In the genomic region with DNA sequence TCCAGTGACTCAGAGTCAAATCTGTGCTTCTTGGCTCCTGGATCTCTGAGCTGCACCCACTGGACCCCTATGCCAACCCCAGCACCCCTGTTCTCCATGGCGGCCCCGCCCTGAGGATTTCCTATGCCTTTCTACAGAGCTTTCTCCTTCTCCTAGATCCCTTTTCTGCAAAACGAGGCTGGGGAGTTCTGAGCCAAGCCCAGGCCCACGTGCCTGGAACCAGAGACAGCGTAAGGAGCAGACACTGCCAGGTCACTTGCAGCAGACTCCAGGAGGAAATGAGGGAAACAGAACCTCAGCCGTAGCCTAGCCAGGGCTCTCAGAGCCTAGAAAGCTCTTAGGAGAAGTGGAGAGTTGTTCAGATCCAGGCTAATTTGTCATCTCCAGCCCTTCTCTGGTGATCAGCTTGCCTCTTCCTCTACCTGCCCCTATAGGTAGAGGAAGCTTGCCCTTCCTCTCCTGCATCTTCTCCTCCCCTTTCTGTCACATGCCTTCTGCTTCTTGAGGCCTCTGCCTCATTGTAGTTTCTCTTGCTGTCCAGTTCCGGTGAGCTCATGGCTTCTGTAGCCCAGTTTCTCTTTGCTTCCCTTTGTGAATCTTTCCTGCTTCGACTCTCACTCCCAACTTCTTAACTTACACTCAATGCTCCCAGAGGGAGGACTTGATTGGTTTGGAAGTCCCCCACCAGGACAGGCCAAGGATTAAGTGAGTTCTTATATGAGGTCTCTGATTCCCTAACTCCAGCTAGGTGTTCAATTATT, we compare ENCODE assay signal across 17 cellular contexts.
A peak's percentile ranks its signal among the peaks of the same experiment; 100 is the strongest.
DNase-seq lines count a peak whose midpoint lies in the region; ATAC-seq and TF ChIP-seq lines count a peak whose summit lies in the region.
"Had no signal": no experiment of that assay in that cellular context is flagged by ENCODE, and none has a peak within 500 bp of the region (broad histone marks: within the 10 kb centered on the region; RNA-seq: fewer than 3 reads in every experiment).

No MANE protein-coding gene starts in this region.

- H3K27ac ChIP-seq in neural progenitor cell (no peak overlapping the region), transverse colon (peak overlapping the region in 3 of 4 donors; percentile 16 to 59 (median 39))
- H3K27ac ChIP-seq: adrenal gland had no signal

- intact Hi-C loops in Right ventricle myocardium superior (cut with DNase I) (no loop called here), transverse colon (cut with DNase I; ENCODE audit: low total_unique reads) (no loop called here)

- no peak overlapping the region for H3K4me3 ChIP-seq in neural progenitor cell
- no peak overlapping the region for H3K4me3 ChIP-seq in transverse colon
- H3K4me3 ChIP-seq: adrenal gland, GM12878 had no signal

- peak overlapping the region; percentile 23 for H3K4me2 ChIP-seq in neural progenitor cell

- H3K9me3 ChIP-seq in neural progenitor cell (ENCODE audit: low read depth) (no peaks in the 10 kb centered on the region), transverse colon (no peaks in the 10 kb centered on the region)
- H3K9me3 ChIP-seq: adrenal gland had no signal

- H3K79me2 ChIP-seq in neural progenitor cell (ENCODE audit: low read depth), result no peaks in the 10 kb centered on the region

- WGBS in transverse colon (ENCODE audit: low coverage in 1 of 2), 2 donors, result 68% methylated on average over 8 of the region's 8 CpGs; no CpG with 5 or more reads in 1 of the 2 donors

- CTCF ChIA-PET in activated CD8-positive, alpha-beta memory T cell treated with anti-CD3 and anti-CD28 coated beads, Interleukin-2, amount 10 ng/mL, durations not matched to agents 7 days and 5 days (lab: Charles Lee), result interaction anchor here (1.7 kb wide), 1 partner anchor 35 kb away, joined by 4 read pairs; no protein-coding TSS in a partner anchor

- H4K20me1 ChIP-seq in neural progenitor cell (ENCODE audit: low read depth), result no peaks in the 10 kb centered on the region

- peaks cover 8% of the 10 kb centered on the region for H3F3A ChIP-seq in neural progenitor cell (ENCODE audit: low read depth)

- no peak for TF ChIP-seq POLR2A in transverse colon (IDR thresholded peaks at IDR 0.05)

- H3K9me3 Mint-ChIP-seq in activated CD8-positive, alpha-beta memory T cell treated with anti-CD3 and anti-CD28 coated beads, Interleukin-2, amount 10 ng/mL, durations not matched to agents 7 days and 5 days (ENCODE audit: low read depth), result no peaks in the 10 kb centered on the region
- no peaks in the 10 kb centered on the region for H3K9me3 Mint-ChIP-seq in neural progenitor cell
- H3K9me3 Mint-ChIP-seq: immature natural killer cell; stimulated activated effector memory CD8-positive, alpha-beta T cell treated with anti-CD3 and anti-CD28 coated beads, Interleukin-12 subunit alpha, Interleukin-12 subunit beta, amount 100 ng/mL, for 72 hours had no signal

- TF ChIP-seq CTCF in neural progenitor cell (IDR thresholded peaks at IDR 0.05) (no peak), transverse colon (IDR thresholded peaks at IDR 0.05) (no peak)

- no peak overlapping the region for H3K9ac ChIP-seq in neural progenitor cell

- peaks cover 12% of the 10 kb centered on the region for H3K4me1 Mint-ChIP-seq in activated CD8-positive, alpha-beta memory T cell treated with anti-CD3 and anti-CD28 coated beads, Interleukin-2, amount 10 ng/mL, durations not matched to agents 7 days and 5 days
- peaks cover 32% of the 10 kb centered on the region for H3K4me1 Mint-ChIP-seq in neural progenitor cell
- H3K4me1 Mint-ChIP-seq: CD4-positive, alpha-beta memory T cell; immature natural killer cell had no signal

- in situ Hi-C loops in transverse colon (cut with MboI; ENCODE audit: low pct_ligation_motif_present in 1 of 4, low pct_unique_long_range_greater_than_20kb in 1 of 4, low sequenced_read_pairs in 3 of 4), result no loop called here
- in situ Hi-C loops in ACHN (cut with HindIII; ENCODE audit: low pct_ligation_motif_present, low pct_unique_long_range_greater_than_20kb, low sequenced_read_pairs), result no loop called here

- H3K36me3 Mint-ChIP-seq in activated CD8-positive, alpha-beta memory T cell treated with anti-CD3 and anti-CD28 coated beads, Interleukin-2, amount 10 ng/mL, durations not matched to agents 7 days and 5 days, result no peaks in the 10 kb centered on the region
- no peaks in the 10 kb centered on the region for H3K36me3 Mint-ChIP-seq in neural progenitor cell
- H3K36me3 Mint-ChIP-seq: CD4-positive, alpha-beta memory T cell; stimulated activated effector memory CD8-positive, alpha-beta T cell treated with anti-CD3 and anti-CD28 coated beads, Interleukin-12 subunit alpha, Interleukin-12 subunit beta, amount 100 ng/mL, for 72 hours had no signal

- peak overlapping the region; percentile 87 for H2AFZ ChIP-seq in neural progenitor cell (replicated peaks)

- no peak overlapping the region for H3K27ac Mint-ChIP-seq in activated CD8-positive, alpha-beta memory T cell treated with anti-CD3 and anti-CD28 coated beads, Interleukin-2, amount 10 ng/mL, durations not matched to agents 7 days and 5 days
- H3K27ac Mint-ChIP-seq in neural progenitor cell, result peak overlapping the region; percentile 30
- H3K27ac Mint-ChIP-seq: immature natural killer cell; stimulated activated effector memory CD8-positive, alpha-beta T cell treated with anti-CD3 and anti-CD28 coated beads, Interleukin-12 subunit alpha, Interleukin-12 subunit beta, amount 100 ng/mL, for 72 hours had no signal

- no peak for TF ChIP-seq EP300 in transverse colon (IDR thresholded peaks at IDR 0.05; ENCODE audit: low read depth)

- no peak for ATAC-seq in activated CD8-positive, alpha-beta memory T cell treated with anti-CD3 and anti-CD28 coated beads, Interleukin-2, amount 10 ng/mL, durations not matched to agents 7 days and 5 days
- peak; percentile 67 for ATAC-seq in Right ventricle myocardium superior (ENCODE audit: poor library complexity)
- ATAC-seq: GM12878; stimulated activated effector memory CD8-positive, alpha-beta T cell treated with anti-CD3 and anti-CD28 coated beads, Interleukin-12 subunit alpha, Interleukin-12 subunit beta, amount 100 ng/mL, for 72 hours had no signal

- H3K27me3 Mint-ChIP-seq in activated CD8-positive, alpha-beta memory T cell treated with anti-CD3 and anti-CD28 coated beads, Interleukin-2, amount 10 ng/mL, durations not matched to agents 7 days and 5 days, result no peaks in the 10 kb centered on the region
- peaks cover 8% of the 10 kb centered on the region for H3K27me3 Mint-ChIP-seq in neural progenitor cell (ENCODE audit: insufficient read depth, low read depth)

- H3K36me3 ChIP-seq in neural progenitor cell (no peaks in the 10 kb centered on the region), transverse colon (no peaks in the 10 kb centered on the region)
- H3K36me3 ChIP-seq: adrenal gland had no signal

- peak; percentile 37 for DNase-seq in activated CD8-positive, alpha-beta memory T cell treated with anti-CD3 and anti-CD28 coated beads for 24 hours
- DNase-seq in activated CD8-positive, alpha-beta memory T cell treated with anti-CD3 and anti-CD28 coated beads, Interleukin-2, amount 10 ng/mL, durations not matched to agents 7 days and 5 days, result no peak
- peak; percentile 72 for DNase-seq in Right ventricle myocardium superior
- no peak for DNase-seq in neural progenitor cell (ENCODE audit: low spot score)
- DNase-seq in transverse colon, result no peak
- no peak for DNase-seq in SK-N-DZ (ENCODE audit: low spot score)
- no peak for DNase-seq in cerebellum (ENCODE audit: low spot score)
- DNase-seq in ACHN, result no peak
- DNase-seq: CD4-positive, alpha-beta memory T cell; cortex of kidney; immature natural killer cell; NCI-H1417; NCI-H345; stimulated activated CD4-positive, alpha-beta T cell treated with anti-CD3 and anti-CD28 coated beads, Interleukin-4, amount 100 ng/mL, for 24 hours had no signal

- no peak overlapping the region for H3K4me3 Mint-ChIP-seq in activated CD8-positive, alpha-beta memory T cell treated with anti-CD3 and anti-CD28 coated beads, Interleukin-2, amount 10 ng/mL, durations not matched to agents 7 days and 5 days
- H3K4me3 Mint-ChIP-seq in neural progenitor cell, result no peak overlapping the region
- H3K4me3 Mint-ChIP-seq: CD4-positive, alpha-beta memory T cell; immature natural killer cell; stimulated activated effector memory CD8-positive, alpha-beta T cell treated with anti-CD3 and anti-CD28 coated beads, Interleukin-12 subunit alpha, Interleukin-12 subunit beta, amount 100 ng/mL, for 72 hours had no signal

- H3K27me3 ChIP-seq in neural progenitor cell (no peaks in the 10 kb centered on the region), transverse colon (no peaks in the 10 kb centered on the region)
- H3K27me3 ChIP-seq: adrenal gland had no signal

- H3K4me1 ChIP-seq in neural progenitor cell, result peaks cover 24% of the 10 kb centered on the region
- H3K4me1 ChIP-seq in transverse colon, result peaks cover 0 to 6% (median 0%) of the 10 kb centered on the region in 4 donors

Comparison
In these comparisons a context has a peak if more than half of its experiments do, and no peak if none do; other contexts are left out.
1. DNase-seq: peak in activated CD8-positive, alpha-beta memory T cell treated with anti-CD3 and anti-CD28 coated beads for 24 hours (single experiment) and Right ventricle myocardium superior (single experiment); none in activated CD8-positive, alpha-beta memory T cell treated with anti-CD3 and anti-CD28 coated beads, Interleukin-2, amount 10 ng/mL, durations not matched to agents 7 days and 5 days (single experiment), neural progenitor cell (single experiment), transverse colon (single experiment), SK-N-DZ (single experiment), cerebellum (single experiment) and ACHN (single experiment).